Comparison of ENCODE assay signal across 15 cellular contexts in genomic region chr16:1271380-1271749, GRCh38. TPM values are rescaled to one million over a fixed set of nuclear protein-coding genes. Genes with fewer than 3 reads are reported as not detected.
DNase-seq lines count a peak whose midpoint lies in the region; ATAC-seq and TF ChIP-seq lines count a peak whose summit lies in the region.
"Had no signal": no experiment of that assay in that cellular context is flagged by ENCODE, and none has a peak within 500 bp of the region (broad histone marks: within the 10 kb centered on the region; RNA-seq: fewer than 3 reads in every experiment).

No MANE protein-coding gene starts in this region.

- no peaks in the 10 kb centered on the region for H4K20me1 ChIP-seq in BLaER1

- H3K9me3 ChIP-seq in BLaER1 (no peaks in the 10 kb centered on the region), ascending aorta (no peaks in the 10 kb centered on the region), MG63 (no peaks in the 10 kb centered on the region)

- H3K4me1 ChIP-seq in BLaER1 (peaks cover 14% of the 10 kb centered on the region), ascending aorta (no peaks in the 10 kb centered on the region)

- peak; percentile 76 for DNase-seq in DMS53 treated with DMSO at 0.1 percent for 48 hours (lab: John Stamatoyannopoulos, UW; ENCODE audit: unreplicated experiment)
- peak; percentile 84 for DNase-seq in SHP77 (lab: John Stamatoyannopoulos, UW)
- peak; percentile 36 for DNase-seq in left lobe of liver (ENCODE audit: low spot score)
- no peak for DNase-seq in activated naive CD4-positive, alpha-beta T cell treated with Interleukin-2 at 50 U/mL for 16 hours
- no peak for DNase-seq in ascending aorta (ENCODE audit: low spot score in 2 of 2)
- no peak for DNase-seq in MG63
- DNase-seq: CD4-positive, CD25-positive, alpha-beta regulatory T cell; IMR-90; Right ventricle myocardium superior; T-helper 2 cell had no signal

- H3K36me3 ChIP-seq in BLaER1 (no peaks in the 10 kb centered on the region), ascending aorta (no peaks in the 10 kb centered on the region), MG63 (no peaks in the 10 kb centered on the region)

- no peak for TF ChIP-seq CTCF in ascending aorta (IDR thresholded peaks at IDR 0.05)

- peak; percentile 27 for ATAC-seq in left lobe of liver

- peak overlapping the region; percentile 50 for H3K4me2 ChIP-seq in BLaER1
- H3K4me2 ChIP-seq: KMS-11 had no signal

- H3K27me3 ChIP-seq in BLaER1 (0 out of 2 replicates have a peak, but pooled peaks cover 3% of the 10 kb centered on the region), ascending aorta (no peaks in the 10 kb centered on the region), MG63 (peaks cover 34% of the 10 kb centered on the region)

- H3K27ac ChIP-seq in BLaER1 = no peak overlapping the region
- H3K27ac ChIP-seq in ascending aorta = no peak overlapping the region
- H3K27ac ChIP-seq: GM23248, KMS-11 had no signal

- no peak overlapping the region for H3K4me3 ChIP-seq in BLaER1
- H3K4me3 ChIP-seq in ascending aorta = no peak overlapping the region
- no peak overlapping the region for H3K4me3 ChIP-seq in MG63
- H3K4me3 ChIP-seq: GM23248 had no signal

- H3K9ac ChIP-seq in BLaER1 = no peak overlapping the region
- H3K9ac ChIP-seq: GM23248, KMS-11 had no signal

- intact Hi-C loops in ascending aorta (cut with DNase I) = no loop called here

RNA-seq across cellular contexts. Expression of gene TPSD1, which starts 15.5 kb away (rescaled TPM):
- total RNA-seq in left lobe of liver (not detected), ascending aorta (20.8 TPM)
- total RNA-seq in MG63 (2014; rRNA removed; shearing (Covaris generic); ENCODE audit: low replicate concordance) = not detected in 2 replicates
- total RNA-seq: B cell; CD4-positive, CD25-positive, alpha-beta regulatory T cell; G401; GM23248; IMR-90 had no signal

RNA-seq across cellular contexts. Expression of gene TPSAB1, which starts 30.9 kb away (rescaled TPM):
- 1.6 TPM for total RNA-seq in left lobe of liver
- 6.7 TPM for total RNA-seq in ascending aorta
- not detected in 2 replicates for total RNA-seq in MG63 (2014; rRNA removed; shearing (Covaris generic); ENCODE audit: low replicate concordance)
- total RNA-seq: B cell; CD4-positive, CD25-positive, alpha-beta regulatory T cell; G401; GM23248; IMR-90 had no signal

RNA-seq across cellular contexts. Expression of gene UBE2I, which starts 38.1 kb away (rescaled TPM):
- 28.0 TPM for total RNA-seq in left lobe of liver
- 141 TPM for total RNA-seq in ascending aorta
- total RNA-seq in MG63 (2014; rRNA removed; shearing (Covaris generic); ENCODE audit: low replicate concordance) = 154 and 228 TPM in 2 replicates

RNA-seq across cellular contexts. Expression of gene TPSB2, which starts 41.4 kb away (rescaled TPM):
- total RNA-seq in left lobe of liver = 1.6 TPM
- total RNA-seq in ascending aorta = not detected
- total RNA-seq in MG63 (2014; rRNA removed; shearing (Covaris generic); ENCODE audit: low replicate concordance) = not detected in 2 replicates
- total RNA-seq: B cell; CD4-positive, CD25-positive, alpha-beta regulatory T cell; G401; GM23248; IMR-90 had no signal

RNA-seq across cellular contexts. Expression of gene TPSG1, which starts 46.3 kb away (rescaled TPM):
- total RNA-seq in left lobe of liver (0.15 TPM), ascending aorta (not detected)
- 1.7 and 1.9 TPM in 2 replicates for total RNA-seq in MG63 (2014; rRNA removed; shearing (Covaris generic); ENCODE audit: low replicate concordance)
- total RNA-seq: B cell; CD4-positive, CD25-positive, alpha-beta regulatory T cell; G401; GM23248; IMR-90 had no signal

Comparison
In these comparisons a context has a peak if more than half of its experiments do, and no peak if none do; other contexts are left out.
1. DNase-seq: peak in DMS53 treated with DMSO at 0.1 percent for 48 hours (single experiment), SHP77 (2 of 2) and left lobe of liver (single experiment); none in activated naive CD4-positive, alpha-beta T cell treated with Interleukin-2 at 50 U/mL for 16 hours (single experiment), ascending aorta (0 of 2) and MG63 (single experiment).
2. RNA of gene TPSD1, which starts 15.5 kb away (total RNA-seq): 20.8 TPM in ascending aorta (single experiment); not detected in left lobe of liver (single experiment) and not detected in MG63; every median in the first group is over 10 times any median in the second.